8 cellular contexts compared by ENCODE assay signal in genomic region chr15:49169880-49170597, GRCh38. TPM values are rescaled to one million over a fixed set of nuclear protein-coding genes. Genes with fewer than 3 reads are reported as not detected.
A peak's percentile ranks its signal among the peaks of the same experiment; 100 is the strongest.
DNase-seq lines count a peak whose midpoint lies in the region; ATAC-seq and TF ChIP-seq lines count a peak whose summit lies in the region.

GALK2 (plus strand) TSS chr15:49170247; CDS start chr15:49170323, 76 bp downstream.

- no peaks in the 10 kb centered on the region for H3K27me3 ChIP-seq in kidney epithelial cell (ENCODE audit: control insufficient read depth, insufficient read depth, low read length)

- H3K4me3 ChIP-seq in AG09309 (ENCODE audit: control insufficient read depth, low read depth, low read length) (peak within 1 kb of the TSS; percentile 60), kidney epithelial cell (ENCODE audit: low read depth, low read length) (peak within 1 kb of the TSS; percentile 88)

- DNase-seq in AG09309 (ENCODE audit: low read depth): no peak
- DNase-seq in NCI-H446 (lab: John Stamatoyannopoulos, UW): peak; percentile 34 to 65
- DNase-seq in activated CD4-positive, alpha-beta T cell treated with anti-CD3 and anti-CD28 coated beads for 1 hour: peak; percentile 56
- peak; percentile 92 for DNase-seq in cerebellum (ENCODE audit: low spot score)
- peak; percentile 61 for DNase-seq in kidney epithelial cell (ENCODE audit: low read depth)
- peak; percentile 74 to 76 for DNase-seq in stimulated activated CD4-positive, alpha-beta T cell treated with anti-CD3 and anti-CD28 coated beads, Interleukin-15, amount 100 ng/mL, for 48 hours (ENCODE audit: low read depth in 2 of 2)

- ATAC-seq in GM19023 (IDR thresholded peaks at IDR 0.05; ENCODE audit: unreplicated experiment) (peak; percentile 94), HG03280 (IDR thresholded peaks at IDR 0.05; ENCODE audit: unreplicated experiment) (peak; percentile 93)

- no peaks in the 10 kb centered on the region for H3K36me3 ChIP-seq in kidney epithelial cell (ENCODE audit: control insufficient read depth, insufficient read depth, low read length)

- TF ChIP-seq CTCF in AG09309 (IDR thresholded peaks at IDR 0.05; ENCODE audit: control insufficient read depth, insufficient read depth, low read depth, low read length, missing control alignments) (no peak), kidney epithelial cell (IDR thresholded peaks at IDR 0.05; ENCODE audit: insufficient read depth, low read length, poor library complexity, severe bottlenecking) (no peak)

RNA-seq across cellular contexts. Expression of gene GALK2, which starts in this region (rescaled TPM):
- total RNA-seq in cerebellum (38.2 TPM), kidney epithelial cell (16.4 and 28.6 TPM in 2 replicates)
